In genomic region chr1:100730130-100730529, GRCh38 we compare ENCODE assay signal across 25 cellular contexts. TPM values are rescaled to one million over a fixed set of nuclear protein-coding genes. Genes with fewer than 3 reads are reported as not detected.
"Had no signal": no experiment of that assay in that cellular context is flagged by ENCODE, and none has a peak within 500 bp of the region (broad histone marks: within the 10 kb centered on the region; RNA-seq: fewer than 3 reads in every experiment).

No MANE protein-coding gene starts in this region.

- H3K36me3 Mint-ChIP-seq: activated naive CD4-positive, alpha-beta T cell treated with anti-CD3 and anti-CD28 coated beads, Interleukin-2, amount 50 U/mL, for 24 hours had no signal

- H3K4me3 ChIP-seq: ascending aorta, breast epithelium, coronary artery, esophagus squamous epithelium, lower lobe of right lung, mucosa of descending colon, sigmoid colon, upper lobe of left lung had no signal

- H3K4me3 Mint-ChIP-seq: activated CD4-positive, alpha-beta T cell treated with anti-CD3 and anti-CD28 coated beads, Interleukin-2, amount 10 ng/mL, durations not matched to agents 24 days and 14 days; activated CD8-positive, alpha-beta T cell treated with anti-CD3 and anti-CD28 coated beads for 36 hours; activated naive CD4-positive, alpha-beta T cell treated with anti-CD3 and anti-CD28 coated beads, Interleukin-2, amount 50 U/mL, for 24 hours; activated T-helper 1 cell treated with anti-CD3 and anti-CD28 coated beads, Interleukin-12 subunit alpha, Interleukin-12 subunit beta, Interleukin-2, Interleukin-4 antibody, amounts not matched to agents 30 ng/mL and 10 ng/mL and 1 ng/mL, durations not matched to agents 14 hours and 24 hours and 36 hours; endodermal cell had no signal

- H3K27ac ChIP-seq: ascending aorta, breast epithelium, coronary artery, esophagus squamous epithelium, foreskin keratinocyte, lower lobe of right lung, sigmoid colon, upper lobe of left lung, VCaP had no signal

- H3K4me1 Mint-ChIP-seq: activated CD4-positive, alpha-beta T cell treated with anti-CD3 and anti-CD28 coated beads, Interleukin-2, amount 10 ng/mL, durations not matched to agents 24 days and 14 days; activated naive CD4-positive, alpha-beta T cell treated with anti-CD3 and anti-CD28 coated beads, Interleukin-2, amount 50 U/mL, for 24 hours had no signal

- ATAC-seq: activated CD4-positive, CD25-positive, alpha-beta regulatory T cell treated with anti-CD3 and anti-CD28 coated beads, Interleukin-2, amount 50 U/mL, for 24 hours; activated CD8-positive, alpha-beta T cell treated with anti-CD3 and anti-CD28 coated beads for 36 hours; foreskin keratinocyte; left lobe of liver; lower lobe of right lung; mucosa of descending colon; stimulated activated naive CD8-positive, alpha-beta T cell treated with anti-CD3 and anti-CD28 coated beads, Interleukin-15, Interleukin-2, amounts not matched to agents 100 U/mL and 50 U/mL, for 24 hours had no signal

- H3K27me3 ChIP-seq: ascending aorta, breast epithelium, esophagus squamous epithelium, foreskin keratinocyte, sigmoid colon, upper lobe of left lung had no signal

- H3K27ac Mint-ChIP-seq: activated CD4-positive, alpha-beta T cell treated with anti-CD3 and anti-CD28 coated beads, Interleukin-2, amount 10 ng/mL, durations not matched to agents 24 days and 14 days; activated CD8-positive, alpha-beta T cell treated with anti-CD3 and anti-CD28 coated beads for 36 hours; activated naive CD4-positive, alpha-beta T cell treated with anti-CD3 and anti-CD28 coated beads, Interleukin-2, amount 50 U/mL, for 24 hours; activated T-helper 1 cell treated with anti-CD3 and anti-CD28 coated beads, Interleukin-12 subunit alpha, Interleukin-12 subunit beta, Interleukin-2, Interleukin-4 antibody, amounts not matched to agents 30 ng/mL and 10 ng/mL and 1 ng/mL, durations not matched to agents 14 hours and 24 hours and 36 hours; endodermal cell had no signal

- H3K9me3 Mint-ChIP-seq: activated CD8-positive, alpha-beta T cell treated with anti-CD3 and anti-CD28 coated beads for 36 hours; activated T-helper 1 cell treated with anti-CD3 and anti-CD28 coated beads, Interleukin-12 subunit alpha, Interleukin-12 subunit beta, Interleukin-2, Interleukin-4 antibody, amounts not matched to agents 30 ng/mL and 10 ng/mL and 1 ng/mL, durations not matched to agents 14 hours and 24 hours and 36 hours; endodermal cell had no signal

- DNase-seq: activated CD4-positive, alpha-beta T cell treated with anti-CD3 and anti-CD28 coated beads, Interleukin-2, amount 10 ng/mL, durations not matched to agents 24 days and 14 days; activated CD8-positive, alpha-beta T cell treated with anti-CD3 and anti-CD28 coated beads for 36 hours; activated gamma-delta T cell; endodermal cell; esophagus squamous epithelium; foreskin keratinocyte; kidney; lower lobe of right lung; mesendoderm; mucosa of descending colon; nucleus accumbens; posterior cingulate gyrus; sigmoid colon; stimulated activated CD4-positive, alpha-beta T cell treated with anti-CD3 and anti-CD28 coated beads, Interleukin-4, amount 100 ng/mL, for 24 hours; stimulated activated naive CD8-positive, alpha-beta T cell treated with anti-CD3 and anti-CD28 coated beads, Interleukin-15, Interleukin-2, amounts not matched to agents 100 U/mL and 50 U/mL, for 24 hours; upper lobe of left lung had no signal

- H3K36me3 ChIP-seq: ascending aorta, breast epithelium, esophagus squamous epithelium, lower lobe of right lung, sigmoid colon, upper lobe of left lung had no signal

RNA-seq across cellular contexts. Expression of gene VCAM1, which starts 10.6 kb away (rescaled TPM):
- total RNA-seq: activated CD4-positive, alpha-beta T cell treated with anti-CD3 and anti-CD28 coated beads, Interleukin-2, amount 10 ng/mL, durations not matched to agents 24 days and 14 days; foreskin keratinocyte; T-helper 2 cell treated with Interferon-gamma antibody and Interleukin-4, amounts not matched to agents 100 ng/mL and 5 ng/mL, for 36 hours had no signal
- polyA plus RNA-seq: foreskin keratinocyte had no signal
